Comparison of ENCODE assay signal across 11 cellular contexts in genomic region chr18:76380791-76381405, GRCh38.
DNase-seq lines count a peak whose midpoint lies in the region; ATAC-seq, FAIRE-seq and TF ChIP-seq lines count a peak whose summit lies in the region.
"Had no signal": no experiment of that assay in that cellular context is flagged by ENCODE, and none has a peak within 500 bp of the region (broad histone marks: within the 10 kb centered on the region; RNA-seq: fewer than 3 reads in every experiment).

No MANE protein-coding gene starts in this region.

- no peak overlapping the region for H3K27ac ChIP-seq in ascending aorta
- no peak overlapping the region for H3K27ac ChIP-seq in upper lobe of left lung
- H3K27ac ChIP-seq: epithelial cell of prostate, psoas muscle had no signal

- intact Hi-C loops in ascending aorta (cut with DNase I): no loop called here

- no peaks in the 10 kb centered on the region for H3K4me1 ChIP-seq in ascending aorta
- peaks cover 0 to 11% (median 5%) of the 10 kb centered on the region in 4 donors for H3K4me1 ChIP-seq in upper lobe of left lung
- H3K4me1 ChIP-seq: psoas muscle had no signal

- no peak for TF ChIP-seq EP300 in upper lobe of left lung (IDR thresholded peaks at IDR 0.05)

- no peaks in the 10 kb centered on the region for H3K27me3 ChIP-seq in ascending aorta
- H3K27me3 ChIP-seq in upper lobe of left lung: no peaks in the 10 kb centered on the region

- WGBS in upper lobe of left lung, 2 donors: 85 to 96% methylated on average over 15 to 26 of the region's 26 CpGs

- no peak for FAIRE-seq in H54 (lab: Jason Lieb, UNC)

- DNase-seq in AG08395 (ENCODE audit: low spot score): peak; percentile 23
- DNase-seq in H54 (ENCODE audit: insufficient read length, low spot score): peak; percentile 12
- DNase-seq in ascending aorta (ENCODE audit: low spot score in 2 of 2): no peak
- peak; percentile 11 for DNase-seq in kidney tubule cell (ENCODE audit: low spot score)
- DNase-seq in NCI-H1694 treated with DMSO at 0.1 percent for 48 hours (lab: John Stamatoyannopoulos, UW): no peak
- DNase-seq in upper lobe of left lung: no peak
- DNase-seq in NCI-H526 (lab: John Stamatoyannopoulos, UW): no peak
- DNase-seq: NCI-H446 treated with DMSO at 0.1 percent for 48 hours, psoas muscle had no signal

- H3K4me3 ChIP-seq in ascending aorta (no peak overlapping the region), upper lobe of left lung (no peak overlapping the region)
- H3K4me3 ChIP-seq: psoas muscle had no signal

- H3K9me3 ChIP-seq in ascending aorta (no peaks in the 10 kb centered on the region), upper lobe of left lung (no peaks in the 10 kb centered on the region)
- H3K9me3 ChIP-seq: psoas muscle had no signal

- TF ChIP-seq POLR2A in H54 (IDR thresholded peaks at IDR 0.05; ENCODE audit: low read depth, low read length): no peak
- no peak for TF ChIP-seq POLR2A in upper lobe of left lung (IDR thresholded peaks at IDR 0.05)

- TF ChIP-seq CTCF in ascending aorta (IDR thresholded peaks at IDR 0.05) (peak in 2 of 3 experiments; percentile 13 to 23), upper lobe of left lung (IDR thresholded peaks at IDR 0.05) (peak in 3 of 6 experiments; percentile 14 to 36 (median 19))

- no peak for ATAC-seq in GM18909 (IDR thresholded peaks at IDR 0.05; ENCODE audit: poor library complexity, unreplicated experiment)
- no peak for ATAC-seq in upper lobe of left lung (ENCODE audit: low FRiP score in 2 of 2)
- ATAC-seq: psoas muscle had no signal

- peaks cover 13 to 21% of the 10 kb centered on the region in 2 donors for H3K36me3 ChIP-seq in ascending aorta
- peaks cover 8 to 26% (median 20%) of the 10 kb centered on the region in 4 donors for H3K36me3 ChIP-seq in upper lobe of left lung

Comparison
In these comparisons a context has a peak if more than half of its experiments do, and no peak if none do; other contexts are left out.
1. DNase-seq: peak in AG08395 (single experiment), H54 (single experiment) and kidney tubule cell (single experiment); none in ascending aorta (0 of 2), NCI-H1694 treated with DMSO at 0.1 percent for 48 hours (single experiment), upper lobe of left lung (0 of 2) and NCI-H526 (0 of 2).